ENCODE assay signal across 10 cellular contexts in the genomic region with DNA sequence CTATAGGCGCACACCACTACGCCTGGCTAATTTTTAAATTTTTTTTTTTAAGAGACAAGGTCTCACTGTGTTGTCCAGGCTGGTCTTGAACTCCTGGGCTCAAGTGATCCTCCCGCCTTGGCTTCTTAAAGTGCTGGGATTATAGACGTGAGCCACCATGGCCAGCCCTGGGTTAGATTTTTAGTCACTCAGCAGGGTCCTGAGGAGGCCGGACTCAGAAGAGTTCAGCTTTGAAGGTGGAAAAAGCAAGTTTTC. TPM values are rescaled to one million over a fixed set of nuclear protein-coding genes. Genes with fewer than 3 reads are reported as not detected.
A peak's percentile ranks its signal among the peaks of the same experiment; 100 is the strongest.
DNase-seq lines count a peak whose midpoint lies in the region; ATAC-seq and TF ChIP-seq lines count a peak whose summit lies in the region.
"Had no signal": no experiment of that assay in that cellular context is flagged by ENCODE, and none has a peak within 500 bp of the region (broad histone marks: within the 10 kb centered on the region; RNA-seq: fewer than 3 reads in every experiment).

No MANE protein-coding gene starts in this region.

- in situ Hi-C loops in gastrocnemius medialis (cut with MboI; ENCODE audit: low sequenced_read_pairs in 4 of 4): no loop called here

- TF ChIP-seq POLR2A in body of pancreas (IDR thresholded peaks at IDR 0.05) (no peak), gastrocnemius medialis (IDR thresholded peaks at IDR 0.05) (no peak)

- no peaks in the 10 kb centered on the region for H3K27me3 ChIP-seq in CD8-positive, alpha-beta T cell (ENCODE audit: insufficient read depth, low read length)
- no peaks in the 10 kb centered on the region for H3K27me3 ChIP-seq in KMS-11 (ENCODE audit: insufficient read depth, low read depth)
- no peaks in the 10 kb centered on the region for H3K27me3 ChIP-seq in body of pancreas
- no peaks in the 10 kb centered on the region for H3K27me3 ChIP-seq in gastrocnemius medialis

- no peaks in the 10 kb centered on the region for H3K9me3 ChIP-seq in CD8-positive, alpha-beta T cell (ENCODE audit: low read length)
- H3K9me3 ChIP-seq in body of pancreas (no peaks in the 10 kb centered on the region), gastrocnemius medialis (no peaks in the 10 kb centered on the region)

- H3K4me1 ChIP-seq in CD8-positive, alpha-beta T cell (ENCODE audit: insufficient read depth, low read length): peaks cover 69% of the 10 kb centered on the region
- H3K4me1 ChIP-seq in KMS-11 (ENCODE audit: low read depth, poor library complexity, severe bottlenecking) (peaks cover 77% of the 10 kb centered on the region), body of pancreas (peaks cover 61% of the 10 kb centered on the region), gastrocnemius medialis (peaks cover 6 to 10% of the 10 kb centered on the region in 2 donors)

- H3K9me3 Mint-ChIP-seq in CD8-positive, alpha-beta T cell: no peaks in the 10 kb centered on the region
- H3K9me3 Mint-ChIP-seq: neural crest cell had no signal

- CTCF ChIA-PET in CD8-positive, alpha-beta T cell (lab: Charles Lee): interaction anchor here (1.4 to 13.5 kb wide), 4 partner anchors 26 to 159 kb away, joined by 3 to 281 read pairs (median 182); partner anchors contain the start of gene PIM1

- peak overlapping the region; percentile 96 for H3K27ac Mint-ChIP-seq in CD8-positive, alpha-beta T cell

- H3K9ac ChIP-seq in KMS-11: no peak overlapping the region

- no peaks in the 10 kb centered on the region for H4K20me1 ChIP-seq in KMS-11 (ENCODE audit: insufficient read depth)

- H3K36me3 Mint-ChIP-seq in CD8-positive, alpha-beta T cell: no peaks in the 10 kb centered on the region

- DNase-seq in CD8-positive, alpha-beta T cell: no peak
- DNase-seq in body of pancreas (no peak), gastrocnemius medialis (no peak), epidermal melanocyte (ENCODE audit: insufficient read length, low spot score) (no peak), cortex of kidney (lab: John Stamatoyannopoulos, UW) (no peak), GM03348 (ENCODE audit: low spot score) (no peak)
- DNase-seq: cerebellar nuclear complex had no signal

- peaks cover 67% of the 10 kb centered on the region for H3K4me1 Mint-ChIP-seq in CD8-positive, alpha-beta T cell (ENCODE audit: low read depth)

- no peak for TF ChIP-seq CTCF in CD8-positive, alpha-beta T cell (IDR thresholded peaks at IDR 0.05)
- TF ChIP-seq CTCF in KMS-11 (conservative IDR thresholded peaks at IDR 0.05; ENCODE audit: low read depth, low read length): no peak
- TF ChIP-seq CTCF in body of pancreas (IDR thresholded peaks at IDR 0.05): no peak
- TF ChIP-seq CTCF in gastrocnemius medialis (IDR thresholded peaks at IDR 0.05 in 4 of 5, conservative IDR thresholded peaks at IDR 0.05 in 1 of 5): no peak

- H3K79me2 ChIP-seq in KMS-11 (ENCODE audit: insufficient read depth, low read depth): no peaks in the 10 kb centered on the region

- H3K4me3 Mint-ChIP-seq in CD8-positive, alpha-beta T cell: peak overlapping the region; percentile 79
- H3K4me3 Mint-ChIP-seq: neural crest cell had no signal

- H3K4me2 ChIP-seq in KMS-11: peak overlapping the region; percentile 69; the same call in 1 of the 2 replicates

- intact Hi-C loops in CD8-positive, alpha-beta T cell (cut with DNase I, micrococcal nuclease): loop anchor here in 1 of 2 experiments (2.0 kb wide), 1 partner anchor 53 kb away; no protein-coding TSS in a partner anchor
- intact Hi-C loops in body of pancreas (cut with DNase I): no loop called here
- intact Hi-C loops in gastrocnemius medialis (cut with DNase I; ENCODE audit: low total_unique reads): no loop called here

- 79 to 98% methylated on average over 5 of the region's 5 CpGs for WGBS in body of pancreas, 2 donors

- H2AFZ ChIP-seq in KMS-11 (ENCODE audit: low read depth): no peak overlapping the region

- no peaks in the 10 kb centered on the region for H3K27me3 Mint-ChIP-seq in CD8-positive, alpha-beta T cell (ENCODE audit: low read depth)

- POLR2A ChIA-PET in CD8-positive, alpha-beta T cell (lab: Charles Lee): interaction anchor here (0.7 to 3.5 kb wide), 2 partner anchors 121 to 1646 kb away, joined by 3 to 69 read pairs; partner anchors contain the start of gene PIM1

- ATAC-seq in CD8-positive, alpha-beta T cell: no peak
- ATAC-seq in body of pancreas (no peak), gastrocnemius medialis (no peak)
- ATAC-seq: Panc1 had no signal

- H3K4me3 ChIP-seq in CD8-positive, alpha-beta T cell (ENCODE audit: low read depth, low read length): peak overlapping the region; percentile 44
- no peak overlapping the region for H3K4me3 ChIP-seq in KMS-11 (IDR thresholded peaks at IDR 0.05; ENCODE audit: insufficient read depth, low read depth, low read length)
- H3K4me3 ChIP-seq in body of pancreas: no peak overlapping the region
- no peak overlapping the region for H3K4me3 ChIP-seq in gastrocnemius medialis

- no peaks in the 10 kb centered on the region for H3K36me3 ChIP-seq in CD8-positive, alpha-beta T cell (ENCODE audit: insufficient read depth, low read length)
- H3K36me3 ChIP-seq in KMS-11 (ENCODE audit: insufficient read depth): no peaks in the 10 kb centered on the region
- no peaks in the 10 kb centered on the region for H3K36me3 ChIP-seq in body of pancreas (replicated peaks in 1 of 2; ENCODE audit: insufficient read depth in 1 of 2, low read depth in 2 of 2)
- no peaks in the 10 kb centered on the region for H3K36me3 ChIP-seq in gastrocnemius medialis

- peak overlapping the region; percentile 59 for H3K27ac ChIP-seq in CD8-positive, alpha-beta T cell (ENCODE audit: low read depth, low read length)
- H3K27ac ChIP-seq in KMS-11 (peak overlapping the region; percentile 75; the same call in 1 of the 2 replicates), body of pancreas (peak overlapping the region; percentile 44 to 81 (median 78)), gastrocnemius medialis (peak overlapping the region in 3 of 4 donors; percentile 19 to 40 (median 22))

RNA-seq across cellular contexts. Expression of gene FGD2, which starts 44.2 kb away (rescaled TPM):
- under 1 TPM; 0.68 to 0.83 TPM for total RNA-seq in CD8-positive, alpha-beta T cell
- total RNA-seq in body of pancreas: 10 to 100 TPM; 10.1 to 11.9 TPM
- total RNA-seq in gastrocnemius medialis: 1 to 10 TPM in 3 of 4 donors, under 1 TPM in 1; 0.39 to 6.2 (median 5.0) TPM
- total RNA-seq: neural crest cell had no signal

Comparison
In these comparisons a context has a peak if more than half of its experiments do, and no peak if none do; other contexts are left out.
1. H3K27ac ChIP-seq: peak in every context shown above with its lines; median percentile 78 in body of pancreas; 75 in KMS-11; 59 in CD8-positive, alpha-beta T cell; 22 in gastrocnemius medialis.